ENCODE assay signal across 10 cellular contexts in the genomic region with DNA sequence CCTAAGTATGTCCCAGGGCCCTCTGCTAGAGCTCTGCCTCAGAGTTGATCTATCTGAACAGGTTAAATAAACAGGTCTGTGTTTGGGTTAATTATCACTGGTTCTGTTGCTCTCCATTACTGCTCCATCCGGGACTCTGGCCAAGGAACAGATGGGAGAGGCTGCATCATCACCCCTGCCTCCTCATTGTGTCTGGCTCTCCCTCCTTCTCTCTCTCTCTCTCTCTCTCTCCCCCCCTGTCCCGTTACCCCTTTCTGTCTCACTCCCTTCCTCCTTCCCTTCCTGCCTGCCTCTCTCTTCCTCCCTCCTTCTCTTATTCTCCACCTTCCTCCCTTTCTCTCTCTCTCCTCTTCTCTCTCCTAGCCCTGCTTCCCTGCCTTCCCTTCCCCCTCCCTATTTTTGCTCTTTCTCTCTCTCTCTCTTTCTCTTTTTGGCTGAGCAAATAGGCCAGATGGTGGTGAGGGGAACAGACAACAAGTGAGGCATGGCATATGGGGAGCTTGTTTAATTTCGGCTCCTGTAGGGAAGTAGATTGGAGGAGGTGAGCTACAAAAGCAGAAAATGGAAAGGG.
A peak's percentile ranks its signal among the peaks of the same experiment; 100 is the strongest.
DNase-seq lines count a peak whose midpoint lies in the region; ATAC-seq and TF ChIP-seq lines count a peak whose summit lies in the region.
"Had no signal": no experiment of that assay in that cellular context is flagged by ENCODE, and none has a peak within 500 bp of the region (broad histone marks: within the 10 kb centered on the region; RNA-seq: fewer than 3 reads in every experiment).

No MANE protein-coding gene starts in this region.

- no peak overlapping the region for H3K4me3 ChIP-seq in ACC112 (ENCODE audit: low read depth, low read length)
- H3K4me3 ChIP-seq in body of pancreas, result no peak overlapping the region
- H3K4me3 ChIP-seq in mesodermal cell (ENCODE audit: extremely low read depth, insufficient read depth, low read length, poor library complexity, severe bottlenecking), result no peak overlapping the region
- H3K4me3 ChIP-seq in trophoblast cell (ENCODE audit: low read depth, low read length), result no peak overlapping the region

- POLR2A ChIA-PET in activated CD4-positive, alpha-beta memory T cell treated with anti-CD3 and anti-CD28 coated beads for 36 hours (lab: Charles Lee), result no interaction called here

- no peak overlapping the region for H4K8ac ChIP-seq in trophoblast cell (ENCODE audit: low read depth, low read length)

- no peaks in the 10 kb centered on the region for H3K79me2 ChIP-seq in ACC112 (ENCODE audit: control insufficient read depth, insufficient read depth, low read length, unreplicated experiment)
- no peaks in the 10 kb centered on the region for H3K79me2 ChIP-seq in trophoblast cell (ENCODE audit: control insufficient read depth, insufficient read depth, low read length, poor library complexity)

- 39 to 41% methylated on average over 3 of the region's 3 CpGs for WGBS in body of pancreas, 2 donors
- WGBS in mesodermal cell (ENCODE audit: insufficient coverage in 2 of 2), 2 experiments, result 49 to 57% methylated on average over 2 of the region's 3 CpGs
- WGBS in trophoblast cell (ENCODE audit: extremely low coverage, insufficient coverage, insufficient read length), result no CpG with 5 or more reads among the region's 3 CpGs

- H3K36me3 Mint-ChIP-seq in activated CD4-positive, alpha-beta memory T cell treated with anti-CD3 and anti-CD28 coated beads for 36 hours, result no peaks in the 10 kb centered on the region
- H3K36me3 Mint-ChIP-seq: CD4-positive, CD25-positive, alpha-beta regulatory T cell had no signal

- H2AFZ ChIP-seq in ACC112 (ENCODE audit: low read length, unreplicated experiment), result peak overlapping the region; percentile 12
- no peak overlapping the region for H2AFZ ChIP-seq in trophoblast cell (ENCODE audit: insufficient read depth, low read length, poor library complexity)

- H2BK120ac ChIP-seq in trophoblast cell (ENCODE audit: insufficient read depth, low read length, poor library complexity), result no peak overlapping the region

- H3K18ac ChIP-seq in trophoblast cell (ENCODE audit: low read length), result no peak overlapping the region

- CTCF ChIA-PET in activated CD4-positive, alpha-beta memory T cell treated with anti-CD3 and anti-CD28 coated beads for 36 hours (lab: Charles Lee), result no interaction called here

- no peak overlapping the region for H3K14ac ChIP-seq in trophoblast cell (ENCODE audit: low read length)

- TF ChIP-seq CTCF in body of pancreas (IDR thresholded peaks at IDR 0.05), result no peak

- H3K9me3 Mint-ChIP-seq in activated CD4-positive, alpha-beta memory T cell treated with anti-CD3 and anti-CD28 coated beads for 36 hours, result no peaks in the 10 kb centered on the region
- H3K9me3 Mint-ChIP-seq: central memory CD8-positive, alpha-beta T cell had no signal

- peaks cover 10% of the 10 kb centered on the region for H3K27me3 Mint-ChIP-seq in activated CD4-positive, alpha-beta memory T cell treated with anti-CD3 and anti-CD28 coated beads for 36 hours
- H3K27me3 Mint-ChIP-seq: CD4-positive, CD25-positive, alpha-beta regulatory T cell; central memory CD8-positive, alpha-beta T cell had no signal

- H4K12ac ChIP-seq in trophoblast cell (ENCODE audit: low read depth, low read length), result no peak overlapping the region

- H3K4me3 Mint-ChIP-seq in activated CD4-positive, alpha-beta memory T cell treated with anti-CD3 and anti-CD28 coated beads for 36 hours, result no peak overlapping the region
- H3K4me3 Mint-ChIP-seq: CD4-positive, CD25-positive, alpha-beta regulatory T cell; central memory CD8-positive, alpha-beta T cell had no signal

- DNase-seq in NCI-H1417 treated with DMSO at 0.1 percent for 48 hours (lab: John Stamatoyannopoulos, UW) (peak; percentile 50), body of pancreas (peak; percentile 29 to 74 (median 58)), trophoblast cell (no peak), T1000 (lab: John Stamatoyannopoulos, UW) (no peak), midbrain (lab: John Stamatoyannopoulos, UW) (no peak)
- no peak for DNase-seq in activated CD4-positive, alpha-beta memory T cell treated with anti-CD3 and anti-CD28 coated beads for 36 hours
- DNase-seq: CD4-positive, CD25-positive, alpha-beta regulatory T cell had no signal

- H3K27ac ChIP-seq in ACC112 (ENCODE audit: low read depth, low read length) (no peak overlapping the region), body of pancreas (peak overlapping the region in 3 of 4 donors; percentile 17 to 43 (median 33)), mesodermal cell (ENCODE audit: low read depth, low read length, severe bottlenecking) (peak overlapping the region; percentile 13), trophoblast cell (ENCODE audit: low read depth, low read length) (no peak overlapping the region)

- H2AK5ac ChIP-seq in trophoblast cell (ENCODE audit: low read length), result no peak overlapping the region

- H3K27me3 ChIP-seq in ACC112 (ENCODE audit: insufficient read depth, low read length) (no peaks in the 10 kb centered on the region), body of pancreas (no peaks in the 10 kb centered on the region), trophoblast cell (ENCODE audit: insufficient read depth, low read length) (no peaks in the 10 kb centered on the region)

- H3K4me2 ChIP-seq in trophoblast cell (ENCODE audit: low read length), result no peak overlapping the region

- no peak for TF ChIP-seq POLR2A in body of pancreas (IDR thresholded peaks at IDR 0.05)

- no peak overlapping the region for H3K4ac ChIP-seq in trophoblast cell (ENCODE audit: low read depth, low read length)

- H2BK5ac ChIP-seq in trophoblast cell (ENCODE audit: low read depth, low read length, poor library complexity), result no peak overlapping the region

- no peak overlapping the region for H4K91ac ChIP-seq in trophoblast cell (ENCODE audit: low read depth, low read length)

- H3K4me1 ChIP-seq in ACC112 (ENCODE audit: control insufficient read depth, insufficient read depth, low read length, unreplicated experiment), result peaks cover 8% of the 10 kb centered on the region
- peaks cover 56% of the 10 kb centered on the region for H3K4me1 ChIP-seq in body of pancreas
- H3K4me1 ChIP-seq in mesodermal cell (ENCODE audit: control insufficient read depth, insufficient read depth, low read length, poor library complexity, severe bottlenecking), result peaks cover 13% of the 10 kb centered on the region
- peaks cover 7 to 19% of the 10 kb centered on the region in 2 experiments for H3K4me1 ChIP-seq in trophoblast cell (ENCODE audit: control insufficient read depth in 1 of 2, insufficient read depth in 2 of 2, low read length in 2 of 2)

- no peak overlapping the region for H3K23ac ChIP-seq in trophoblast cell (ENCODE audit: low read length)

- no peak overlapping the region for H3K27ac Mint-ChIP-seq in activated CD4-positive, alpha-beta memory T cell treated with anti-CD3 and anti-CD28 coated beads for 36 hours
- H3K27ac Mint-ChIP-seq: CD4-positive, CD25-positive, alpha-beta regulatory T cell had no signal

- H3K79me1 ChIP-seq in trophoblast cell (ENCODE audit: low read length), result no peaks in the 10 kb centered on the region

- H3K36me3 ChIP-seq in ACC112 (ENCODE audit: insufficient read depth, low read length), result no peaks in the 10 kb centered on the region
- no peaks in the 10 kb centered on the region for H3K36me3 ChIP-seq in body of pancreas (replicated peaks in 1 of 2; ENCODE audit: insufficient read depth in 1 of 2, low read depth in 2 of 2)
- H3K36me3 ChIP-seq in mesodermal cell (ENCODE audit: control insufficient read depth, insufficient read depth, low read length), result peaks cover 5% of the 10 kb centered on the region
- H3K36me3 ChIP-seq in trophoblast cell (ENCODE audit: control insufficient read depth in 1 of 2, insufficient read depth in 2 of 2, low read length in 2 of 2), result no peaks in the 10 kb centered on the region

- no peaks in the 10 kb centered on the region for H3K4me1 Mint-ChIP-seq in activated CD4-positive, alpha-beta memory T cell treated with anti-CD3 and anti-CD28 coated beads for 36 hours (ENCODE audit: low read depth)
- H3K4me1 Mint-ChIP-seq: central memory CD8-positive, alpha-beta T cell had no signal

- H2BK12ac ChIP-seq in trophoblast cell (ENCODE audit: low read length), result no peak overlapping the region

- intact Hi-C loops in body of pancreas (cut with DNase I), result no loop called here
- intact Hi-C loops in activated CD4-positive, alpha-beta memory T cell treated with anti-CD3 and anti-CD28 coated beads for 36 hours (cut with micrococcal nuclease), result no loop called here

- H3K9ac ChIP-seq in trophoblast cell (ENCODE audit: low read length), result no peak overlapping the region

- peak; percentile 18 for ATAC-seq in body of pancreas

- H3K9me3 ChIP-seq in body of pancreas (no peaks in the 10 kb centered on the region), mesodermal cell (ENCODE audit: control insufficient read depth, low read length) (no peaks in the 10 kb centered on the region), trophoblast cell (ENCODE audit: insufficient read depth, low read depth, low read length) (no peaks in the 10 kb centered on the region)

Comparison
In these comparisons a context has a peak if more than half of its experiments do, and no peak if none do; other contexts are left out.
1. H3K27ac ChIP-seq: peak in body of pancreas (3 of 4) and mesodermal cell (single experiment); none in ACC112 (single experiment) and trophoblast cell (single experiment).
2. DNase-seq: peak in NCI-H1417 treated with DMSO at 0.1 percent for 48 hours (single experiment) and body of pancreas (4 of 4); none in activated CD4-positive, alpha-beta memory T cell treated with anti-CD3 and anti-CD28 coated beads for 36 hours (single experiment), trophoblast cell (0 of 2), T1000 (single experiment) and midbrain (single experiment).